ENCODE assay signal across 8 cellular contexts in genomic region chr7:152465118-152465387, GRCh38. TPM values are rescaled to one million over a fixed set of nuclear protein-coding genes. Genes with fewer than 3 reads are reported as not detected.
DNase-seq lines count a peak whose midpoint lies in the region; ATAC-seq and TF ChIP-seq lines count a peak whose summit lies in the region.

No MANE protein-coding gene starts in this region.

- peak overlapping the region; percentile 93 for H3K4me3 Mint-ChIP-seq in natural killer cell

- peak overlapping the region; percentile 100 for H3K27ac ChIP-seq in KOPT-K1 (ENCODE audit: low read depth, low read length, poor library complexity, severe bottlenecking)
- H3K27ac ChIP-seq in cingulate gyrus (ENCODE audit: low read depth, low read length): peak overlapping the region; percentile 97

- no peak for TF ChIP-seq CTCF in AG10803 (conservative IDR thresholded peaks at IDR 0.05; ENCODE audit: low read length)
- TF ChIP-seq CTCF in natural killer cell (IDR thresholded peaks at IDR 0.05): no peak

- ATAC-seq in natural killer cell (no peak), HG02973 (IDR thresholded peaks at IDR 0.05; ENCODE audit: unreplicated experiment) (no peak)

- DNase-seq in AG10803 (ENCODE audit: low read depth) (no peak), natural killer cell (no peak), SK-N-DZ (ENCODE audit: low spot score) (no peak), NCI-H1092 (lab: John Stamatoyannopoulos, UW) (no peak)
- DNase-seq in stimulated activated naive CD4-positive, alpha-beta T cell (lab: John Stamatoyannopoulos, UW): no peak

- H3K27me3 Mint-ChIP-seq in natural killer cell (ENCODE audit: low read depth in 2 of 2): no peaks in the 10 kb centered on the region

- no peaks in the 10 kb centered on the region for H3K36me3 ChIP-seq in KOPT-K1 (ENCODE audit: insufficient read depth, low read length)

- peak overlapping the region; percentile 76 for H3K4me3 ChIP-seq in AG10803 (ENCODE audit: low read length)

- peaks cover 7 to 21% of the 10 kb centered on the region in 2 donors for H3K4me1 Mint-ChIP-seq in natural killer cell

- H3K27ac Mint-ChIP-seq in natural killer cell: peak overlapping the region; percentile 88 to 91

- no peaks in the 10 kb centered on the region for H3K9me3 Mint-ChIP-seq in natural killer cell

- intact Hi-C loops in natural killer cell (cut with micrococcal nuclease): loop anchor here (2.0 kb wide), 1 partner anchor 128 kb away; no protein-coding TSS in a partner anchor

- peaks cover 7% of the 10 kb centered on the region for H3K9me3 ChIP-seq in KOPT-K1 (ENCODE audit: insufficient read depth, low read length, poor library complexity, severe bottlenecking)

- H3K36me3 Mint-ChIP-seq in natural killer cell: no peaks in the 10 kb centered on the region

RNA-seq across cellular contexts. Expression of gene KMT2C, which starts 29.2 kb away (rescaled TPM):
- total RNA-seq in natural killer cell: 100 to 1,000 TPM; 159 to 177 (median 167) TPM
- polyA plus RNA-seq in SK-N-DZ (2014; cell fraction: cytosol; rRNA removed): 11.7 and 12.5 TPM in 2 replicates
- polyA plus RNA-seq in SK-N-DZ (2014; cell fraction: nucleus; rRNA removed): 21.4 and 25.3 TPM in 2 replicates
